ENCODE assay signal across 8 cellular contexts in the genomic region with DNA sequence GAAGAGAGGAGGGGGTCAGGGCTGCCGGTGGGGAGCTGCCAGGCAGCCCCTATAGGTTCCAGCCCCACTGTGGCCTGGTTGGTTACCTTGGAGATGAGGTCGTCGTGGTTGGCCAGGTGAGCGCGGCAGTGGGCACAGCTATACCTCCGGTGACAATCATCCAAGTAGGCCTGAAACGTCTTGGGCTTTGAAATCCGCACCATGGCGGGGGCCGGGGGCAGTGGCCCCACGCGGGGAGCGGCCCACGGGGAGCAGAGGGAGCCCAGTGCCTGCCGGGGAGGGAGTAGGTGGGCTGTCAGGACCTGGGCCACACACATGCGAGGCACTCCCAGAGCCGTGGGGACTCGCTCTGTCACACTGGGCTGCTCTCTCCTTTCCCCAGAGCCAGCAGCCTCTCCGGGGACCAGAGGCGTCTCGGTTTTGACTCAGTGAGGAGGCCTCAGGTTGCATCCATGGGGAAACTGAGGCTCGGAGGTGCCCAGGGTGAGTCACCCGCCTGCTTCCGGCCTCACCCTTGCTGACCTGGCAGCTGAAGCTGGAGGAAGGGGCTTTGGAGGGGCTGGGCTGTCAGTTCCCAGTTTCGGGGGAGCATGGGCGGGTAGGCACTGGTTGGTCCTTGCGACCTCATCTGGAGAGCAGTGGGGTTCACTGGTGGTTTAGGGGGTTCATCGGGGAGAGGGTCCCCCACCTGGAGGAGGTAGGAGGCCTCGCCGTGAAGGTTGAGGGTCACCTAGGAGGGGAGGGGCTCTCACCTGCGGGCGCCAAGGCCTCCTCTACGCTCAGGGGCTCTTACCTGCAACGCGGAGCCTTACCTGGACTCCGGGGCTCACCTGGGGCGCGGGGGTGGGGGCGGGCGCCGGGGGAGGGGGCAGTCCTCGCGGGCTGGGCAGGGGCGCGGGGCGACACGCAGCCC. TPM values are rescaled to one million over a fixed set of nuclear protein-coding genes. Genes with fewer than 3 reads are reported as not detected.
DNase-seq lines count a peak whose midpoint lies in the region; ATAC-seq and TF ChIP-seq lines count a peak whose summit lies in the region.

No MANE protein-coding gene starts in this region.

- H3K36me3 ChIP-seq in left ventricle myocardium inferior (peaks cover 17% of the 10 kb centered on the region), mammary epithelial cell (ENCODE audit: insufficient read depth, low read length) (no peaks in the 10 kb centered on the region), mesodermal cell (ENCODE audit: control insufficient read depth, insufficient read depth, low read length) (peaks cover 7% of the 10 kb centered on the region), aorta (ENCODE audit: control insufficient read depth in 1 of 2, insufficient read depth in 2 of 2, low read length in 1 of 2) (peaks cover 0 to 2% of the 10 kb centered on the region in 2 donors)

- CTCF ChIA-PET in mammary epithelial cell (lab: Charles Lee; ENCODE audit: low non-redundant PET), result interaction anchor here (0.6 kb wide), 1 partner anchor 501 kb away, joined by 6 read pairs; no protein-coding TSS in a partner anchor

- ATAC-seq in Right ventricle myocardium superior (ENCODE audit: poor library complexity), result no peak
- no peak for ATAC-seq in aorta (ENCODE audit: low FRiP score)

- peak overlapping the region; percentile 82 for H2AFZ ChIP-seq in mammary epithelial cell (ENCODE audit: low read depth, low read length)

- 28% methylated on average over 22 of the region's 47 CpGs for WGBS in mammary epithelial cell (ENCODE audit: low coverage, missing lambda C conversion rate)
- WGBS in mesodermal cell (ENCODE audit: insufficient coverage in 2 of 2), 2 experiments, result 79% methylated on average over 18 to 21 of the region's 47 CpGs
- WGBS in aorta, 2 donors, result 13 to 14% methylated on average over 40 to 47 of the region's 47 CpGs

- peaks cover 54% of the 10 kb centered on the region for H3K4me1 ChIP-seq in left ventricle myocardium inferior
- peaks cover 34% of the 10 kb centered on the region for H3K4me1 ChIP-seq in mammary epithelial cell (ENCODE audit: insufficient read depth, low read length)
- peaks cover 15% of the 10 kb centered on the region for H3K4me1 ChIP-seq in mesodermal cell (ENCODE audit: control insufficient read depth, insufficient read depth, low read length, poor library complexity, severe bottlenecking)
- H3K4me1 ChIP-seq in aorta (ENCODE audit: control insufficient read depth in 1 of 2, insufficient read depth in 2 of 2, low read length in 2 of 2), result no peaks in the 10 kb centered on the region

- peak overlapping the region; percentile 16 for H3K9ac ChIP-seq in mammary epithelial cell (ENCODE audit: insufficient read depth, low read length)

- DNase-seq in left ventricle myocardium inferior, result no peak
- DNase-seq in Right ventricle myocardium superior, result no peak
- no peak for DNase-seq in mammary epithelial cell
- no peak for DNase-seq in aorta
- DNase-seq in NOMO-1 treated with DMSO at 0.1 percent for 48 hours (lab: John Stamatoyannopoulos, UW; ENCODE audit: unreplicated experiment), result no peak
- no peak for DNase-seq in COLO829 (ENCODE audit: low spot score)
- no peak for DNase-seq in NCI-H345 treated with DMSO at 0.1 percent for 48 hours (lab: John Stamatoyannopoulos, UW; ENCODE audit: unreplicated experiment)

- no peaks in the 10 kb centered on the region for H4K20me1 ChIP-seq in mammary epithelial cell (ENCODE audit: insufficient read depth, low read length)

- in situ Hi-C loops in mammary epithelial cell (cut with MboI; ENCODE audit: low sequenced_read_pairs in 2 of 2), result loop anchor here (10.0 to 25.0 kb wide), 3 partner anchors 92 to 319 kb away; partner anchors contain the start of genes BOLA2B (in 1 of the 2), CORO1A (in 1 of the 2), SLX1A (in 1 of the 2) and SULT1A3 (in 1 of the 2)

- peaks cover 20% of the 10 kb centered on the region for H3K9me3 ChIP-seq in left ventricle myocardium inferior (replicated peaks)
- H3K9me3 ChIP-seq in mammary epithelial cell (replicated peaks; ENCODE audit: insufficient read depth, low read length), result peaks cover 11% of the 10 kb centered on the region
- H3K9me3 ChIP-seq in mesodermal cell (ENCODE audit: control insufficient read depth, low read length), result peaks cover 27% of the 10 kb centered on the region
- H3K9me3 ChIP-seq in aorta (ENCODE audit: control insufficient read depth, low read length), result no peaks in the 10 kb centered on the region

- TF ChIP-seq CTCF in left ventricle myocardium inferior (IDR thresholded peaks at IDR 0.05; ENCODE audit: borderline replicate concordance) (no peak), mammary epithelial cell (conservative IDR thresholded peaks at IDR 0.05 in 1 of 2, IDR thresholded peaks at IDR 0.05 in 1 of 2; ENCODE audit: extremely low read depth in 1 of 2, insufficient read depth in 1 of 2, low read depth in 1 of 2, low read length in 2 of 2) (no peak)

- H3K79me2 ChIP-seq in mammary epithelial cell (ENCODE audit: insufficient read depth, low read length), result no peaks in the 10 kb centered on the region

- H3K27me3 ChIP-seq in left ventricle myocardium inferior (ENCODE audit: low read depth) (no peaks in the 10 kb centered on the region), mammary epithelial cell (ENCODE audit: insufficient read depth, low read length) (no peaks in the 10 kb centered on the region), aorta (ENCODE audit: control insufficient read depth in 1 of 2, insufficient read depth in 2 of 2, low read length in 1 of 2) (no peaks in the 10 kb centered on the region)

- no TSS peak for BruUV-seq in mammary epithelial cell (replicated peaks; lab: Mats Ljungman, UMichigan)

- peak overlapping the region; percentile 92 for H3K27ac ChIP-seq in left ventricle myocardium inferior (replicated peaks)
- peak overlapping the region; percentile 27 for H3K27ac ChIP-seq in mammary epithelial cell (ENCODE audit: insufficient read depth, low read depth, low read length)
- H3K27ac ChIP-seq in mesodermal cell (ENCODE audit: low read depth, low read length, severe bottlenecking), result peak overlapping the region; percentile 23
- H3K27ac ChIP-seq in aorta (ENCODE audit: low read depth in 1 of 2, low read length in 2 of 2), result peak overlapping the region; percentile 45 to 66

- H3K4me3 ChIP-seq in left ventricle myocardium inferior (peak overlapping the region; percentile 88), mammary epithelial cell (replicated peaks in 1 of 3; ENCODE audit: insufficient read depth in 1 of 3, low read depth in 2 of 3, low read length in 3 of 3) (peak overlapping the region; percentile 34 to 56 (median 46)), mesodermal cell (ENCODE audit: extremely low read depth, insufficient read depth, low read length, poor library complexity, severe bottlenecking) (peak overlapping the region; percentile 37), aorta (ENCODE audit: low read length in 2 of 2) (peak overlapping the region; percentile 79 to 82)

- dilution Hi-C loops in mammary epithelial cell (cut with HindIII; ENCODE audit: low sequenced_read_pairs), result no loop called here

- H3K4me2 ChIP-seq in mammary epithelial cell (ENCODE audit: insufficient read depth, low read depth, low read length), result peak overlapping the region; percentile 97

- intact Hi-C loops in left ventricle myocardium inferior (cut with micrococcal nuclease) (no loop called here), Right ventricle myocardium superior (cut with DNase I) (loop anchor here (10.0 kb wide), 1 partner anchor 319 kb away; no protein-coding TSS in a partner anchor), mammary epithelial cell (cut with micrococcal nuclease) (loop anchor here (10.0 kb wide), 1 partner anchor 599 kb away; the partner anchor contains the start of gene SRCAP), aorta (cut with DNase I) (loop anchor here in 1 of 2 donors (2.0 to 10.0 kb wide), 2 partner anchors 25 to 309 kb away; partner anchors contain the start of gene ZNF771)

RNA-seq across cellular contexts. Expression of gene YPEL3, which starts 0.6 kb away (rescaled TPM):
- 54.4 TPM for total RNA-seq in left ventricle myocardium inferior
- 64.1 TPM for total RNA-seq in Right ventricle myocardium superior
- 10 to 100 TPM in 1 of 2 donors, 1 to 10 TPM in 1; 9.5 to 25.8 TPM for total RNA-seq in mammary epithelial cell
- polyA plus RNA-seq in mammary epithelial cell, result 16.3 TPM
- polyA minus RNA-seq in mammary epithelial cell, result 19.2 TPM
- polyA plus RNA-seq in mesodermal cell (2013, experiment 1 of 2), result 85.0 TPM
- polyA plus RNA-seq in mesodermal cell (2013, experiment 2 of 2), result 57.3 TPM
- 10 to 100 TPM; 66.0 to 90.3 TPM for total RNA-seq in aorta
- polyA plus RNA-seq in aorta, result 100 to 1,000 TPM in 1 of 2 donors, 10 to 100 TPM in 1; 94.2 to 240 TPM

RNA-seq across cellular contexts. Expression of gene TBX6, which starts 3.7 kb away (rescaled TPM):
- total RNA-seq in left ventricle myocardium inferior (1.0 TPM), Right ventricle myocardium superior (1.0 TPM), mammary epithelial cell (under 1 TPM in 1 of 2 donors, not detected in 1; 0.73 TPM), aorta (1 to 10 TPM in 1 of 2 donors, under 1 TPM in 1; 0.62 to 1.4 TPM)
- polyA plus RNA-seq in mammary epithelial cell (0.05 TPM), aorta (1 to 10 TPM in 1 of 2 donors, not detected in 1; 1.7 TPM)
- polyA minus RNA-seq in mammary epithelial cell, result not detected
- 2.5 TPM for polyA plus RNA-seq in mesodermal cell (2013, experiment 1 of 2)
- 2.2 TPM for polyA plus RNA-seq in mesodermal cell (2013, experiment 2 of 2)

RNA-seq across cellular contexts. Expression of gene GDPD3, which starts 17.9 kb away (rescaled TPM):
- total RNA-seq in left ventricle myocardium inferior (2.3 TPM), Right ventricle myocardium superior (2.6 TPM), mammary epithelial cell (under 1 TPM; 0.33 to 0.80 TPM), aorta (10 to 100 TPM in 1 of 2 donors, 1 to 10 TPM in 1; 6.0 to 18.1 TPM)
- polyA plus RNA-seq in mammary epithelial cell (0.83 TPM), aorta (10 to 100 TPM in 1 of 2 donors, 1 to 10 TPM in 1; 2.1 to 22.8 TPM)
- 1.6 TPM for polyA minus RNA-seq in mammary epithelial cell
- polyA plus RNA-seq in mesodermal cell (2013, experiment 1 of 2), result 6.7 TPM
- 6.1 TPM for polyA plus RNA-seq in mesodermal cell (2013, experiment 2 of 2)

RNA-seq across cellular contexts. Expression of gene PPP4C, which starts 19.6 kb away (rescaled TPM):
- 32.2 TPM for total RNA-seq in left ventricle myocardium inferior
- 33.2 TPM for total RNA-seq in Right ventricle myocardium superior
- 100 to 1,000 TPM; 125 to 221 TPM for total RNA-seq in mammary epithelial cell
- 193 TPM for polyA plus RNA-seq in mammary epithelial cell
- 303 TPM for polyA minus RNA-seq in mammary epithelial cell
- polyA plus RNA-seq in mesodermal cell (2013, experiment 1 of 2), result 155 TPM
- polyA plus RNA-seq in mesodermal cell (2013, experiment 2 of 2), result 131 TPM
- 10 to 100 TPM; 50.2 to 51.0 TPM for total RNA-seq in aorta
- polyA plus RNA-seq in aorta, result 10 to 100 TPM; 58.0 to 70.3 TPM

RNA-seq across cellular contexts. Expression of gene MAPK3, which starts 27.6 kb away (rescaled TPM):
- total RNA-seq in left ventricle myocardium inferior (47.6 TPM), Right ventricle myocardium superior (50.8 TPM), mammary epithelial cell (10 to 100 TPM; 24.7 to 44.4 TPM), aorta (100 to 1,000 TPM in 1 of 2 donors, 10 to 100 TPM in 1; 95.0 to 138 TPM)
- polyA plus RNA-seq in mammary epithelial cell (60.5 TPM), aorta (100 to 1,000 TPM; 110 to 135 TPM)
- polyA minus RNA-seq in mammary epithelial cell, result 51.2 TPM
- 97.4 TPM for polyA plus RNA-seq in mesodermal cell (2013, experiment 1 of 2)
- 83.0 TPM for polyA plus RNA-seq in mesodermal cell (2013, experiment 2 of 2)

Comparison
In these comparisons a context has a peak if more than half of its experiments do, and no peak if none do; other contexts are left out.
1. H3K27ac ChIP-seq: peak in every context shown above with its lines; median percentile 92 in left ventricle myocardium inferior; 56 in aorta; 27 in mammary epithelial cell; 23 in mesodermal cell.
2. H3K4me3 ChIP-seq: peak in every context shown above with its lines; median percentile 88 in left ventricle myocardium inferior; 80 in aorta; 46 in mammary epithelial cell; 37 in mesodermal cell.